ENCODE assay signal across 2 cellular contexts in genomic region chr1:43577647-43578542, GRCh38.
TF ChIP-seq lines count a peak whose summit lies in the region.

No MANE protein-coding gene starts in this region.

TF ChIP-seq in GM23338, 12 proteins besides CTCF, POLR2A, EP300 and RAD21 (continued from another document):
- TF ChIP-seq ZNF462 (CRISPR knock-in tag; IDR thresholded peaks at IDR 0.05): no peak
- TF ChIP-seq ZNF331 (CRISPR knock-in tag; IDR thresholded peaks at IDR 0.05; ENCODE audit: low read depth): no peak
- TF ChIP-seq POLR2AphosphoS5 (IDR thresholded peaks at IDR 0.05; ENCODE audit: low read depth): no peak
- no peak for TF ChIP-seq CREB1 (CRISPR knock-in tag; IDR thresholded peaks at IDR 0.05; ENCODE audit: low read depth)
- TF ChIP-seq ZNF114 (CRISPR knock-in tag; IDR thresholded peaks at IDR 0.05): no peak
- TF ChIP-seq JUNB (IDR thresholded peaks at IDR 0.05; ENCODE audit: unreplicated experiment): no peak
- TF ChIP-seq STAT1 (IDR thresholded peaks at IDR 0.05; ENCODE audit: unreplicated experiment): no peak
- TF ChIP-seq ETS1 (IDR thresholded peaks at IDR 0.05): no peak
- TF ChIP-seq REST (IDR thresholded peaks at IDR 0.05; ENCODE audit: unreplicated experiment): no peak
TF ChIP-seq in GM23338: peak in this region for 0.

TF ChIP-seq in WTC11, 78 proteins besides CTCF, POLR2A, EP300 and RAD21 (continued from another document):
- no peak for TF ChIP-seq ZNF532 (CRISPR knock-in tag; IDR thresholded peaks at IDR 0.05; ENCODE audit: borderline replicate concordance)
- TF ChIP-seq USF1 (CRISPR knock-in tag; IDR thresholded peaks at IDR 0.05): no peak
- no peak for TF ChIP-seq AFF4 (CRISPR knock-in tag; IDR thresholded peaks at IDR 0.05; ENCODE audit: borderline replicate concordance)
- no peak for TF ChIP-seq MXD4 (CRISPR knock-in tag; IDR thresholded peaks at IDR 0.05; ENCODE audit: borderline replicate concordance)
TF ChIP-seq in WTC11: peak in this region for 0.
